Comparison of ENCODE assay signal across 8 cellular contexts in the genomic region with DNA sequence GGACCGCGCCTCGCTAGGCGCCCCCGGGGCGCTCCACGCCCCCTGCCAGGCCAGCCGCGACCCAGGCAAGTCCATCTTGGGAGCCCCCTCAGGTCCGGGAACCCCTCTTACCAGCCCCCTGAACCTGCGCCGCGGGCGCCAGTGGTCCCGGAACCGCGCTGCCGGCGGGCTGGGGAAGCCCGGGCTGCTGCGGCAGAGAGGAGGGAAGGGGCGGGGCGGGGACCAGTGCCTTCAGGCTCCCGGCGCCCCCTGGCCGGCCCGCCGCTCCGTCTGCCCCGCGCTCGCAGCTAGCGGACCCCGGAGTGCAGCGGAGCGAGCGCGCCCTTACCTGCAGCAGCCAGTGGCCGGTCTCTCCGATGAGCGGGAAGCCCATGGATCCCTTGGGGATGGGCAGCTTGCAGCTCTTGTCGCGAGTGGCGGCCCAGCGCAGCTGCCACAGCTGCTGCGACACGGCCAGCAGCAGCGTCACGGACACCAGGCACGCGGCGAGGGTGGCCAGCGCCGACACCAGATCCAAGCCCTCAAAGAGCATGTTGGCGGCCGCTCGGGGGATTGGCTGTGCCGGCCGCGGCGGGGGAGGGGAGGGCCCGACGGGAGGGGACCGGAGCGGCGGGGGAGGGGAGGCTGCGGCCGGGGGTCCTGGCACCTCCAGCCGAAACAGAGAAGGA. TPM values are rescaled to one million over a fixed set of nuclear protein-coding genes. Genes with fewer than 3 reads are reported as not detected.
DNase-seq lines count a peak whose midpoint lies in the region; ATAC-seq and TF ChIP-seq lines count a peak whose summit lies in the region.

A gene with protein sequence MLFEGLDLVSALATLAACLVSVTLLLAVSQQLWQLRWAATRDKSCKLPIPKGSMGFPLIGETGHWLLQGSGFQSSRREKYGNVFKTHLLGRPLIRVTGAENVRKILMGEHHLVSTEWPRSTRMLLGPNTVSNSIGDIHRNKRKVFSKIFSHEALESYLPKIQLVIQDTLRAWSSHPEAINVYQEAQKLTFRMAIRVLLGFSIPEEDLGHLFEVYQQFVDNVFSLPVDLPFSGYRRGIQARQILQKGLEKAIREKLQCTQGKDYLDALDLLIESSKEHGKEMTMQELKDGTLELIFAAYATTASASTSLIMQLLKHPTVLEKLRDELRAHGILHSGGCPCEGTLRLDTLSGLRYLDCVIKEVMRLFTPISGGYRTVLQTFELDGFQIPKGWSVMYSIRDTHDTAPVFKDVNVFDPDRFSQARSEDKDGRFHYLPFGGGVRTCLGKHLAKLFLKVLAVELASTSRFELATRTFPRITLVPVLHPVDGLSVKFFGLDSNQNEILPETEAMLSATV (minus strand): TSS at position 560 of the 668 bp plus-strand sequence. CDS start 28 bp downstream, at position 532.

- H3K4me3 ChIP-seq in KMS-11 (IDR thresholded peaks at IDR 0.05; ENCODE audit: insufficient read depth, low read depth, low read length) (no peak within 1 kb of the TSS), cardiac fibroblast (replicated peaks in 1 of 2; ENCODE audit: low read depth in 2 of 2, low read length in 2 of 2) (peak within 1 kb of the TSS; percentile 54 to 55), lower leg skin (ENCODE audit: low read depth, poor library complexity, severe bottlenecking) (peak within 1 kb of the TSS; percentile 26), thoracic aorta (peak within 1 kb of the TSS; percentile 83)

- H3K4me2 ChIP-seq in KMS-11, result peak within 1 kb of the TSS; percentile 96

- H3K9me3 ChIP-seq in thoracic aorta, result no peaks in the 10 kb centered on the region

- peak within 1 kb of the TSS; percentile 76; the same call in 1 of the 2 replicates for H2AFZ ChIP-seq in KMS-11 (ENCODE audit: low read depth)

- H3K27me3 ChIP-seq in KMS-11 (ENCODE audit: insufficient read depth, low read depth) (peaks cover 49% of the 10 kb centered on the region), thoracic aorta (replicated peaks; ENCODE audit: insufficient read depth) (no peaks in the 10 kb centered on the region)

- no peaks in the 10 kb centered on the region for H3K36me3 ChIP-seq in KMS-11 (ENCODE audit: insufficient read depth)
- H3K36me3 ChIP-seq in thoracic aorta, result no peaks in the 10 kb centered on the region

- H3K27ac ChIP-seq in KMS-11 (no peak within 1 kb of the TSS), thoracic aorta (no peak within 1 kb of the TSS)

- intact Hi-C loops in lower leg skin (cut with DNase I; ENCODE audit: low total_unique reads), result no loop called here

- H3K4me1 ChIP-seq in KMS-11 (ENCODE audit: low read depth, poor library complexity, severe bottlenecking), result peaks cover 21% of the 10 kb centered on the region
- peaks cover 35 to 58% of the 10 kb centered on the region in 2 donors for H3K4me1 ChIP-seq in thoracic aorta (ENCODE audit: control insufficient read depth in 1 of 2, low read depth in 2 of 2)

- DNase-seq in Ammon's horn (ENCODE audit: low spot score), result peak; percentile 42
- DNase-seq in cardiac fibroblast (ENCODE audit: low read depth in 2 of 2), result no peak
- peak in 1 of 2 donors; percentile 89 for DNase-seq in lower leg skin (ENCODE audit: low spot score in 2 of 2)
- DNase-seq in thoracic aorta (ENCODE audit: low spot score), result no peak
- DNase-seq in effector CD4-positive, alpha-beta T cell, result no peak

- H3K9ac ChIP-seq in KMS-11, result no peak within 1 kb of the TSS

- TF ChIP-seq POLR2A in lower leg skin (IDR thresholded peaks at IDR 0.05), result no peak

- ATAC-seq in thoracic aorta (ENCODE audit: insufficient number of reproducible peaks, low FRiP score, low read depth) (no peak), HG03457 (IDR thresholded peaks at IDR 0.05; ENCODE audit: unreplicated experiment) (no peak), HG02973 (IDR thresholded peaks at IDR 0.05; ENCODE audit: unreplicated experiment) (no peak)

- no peaks in the 10 kb centered on the region for H4K20me1 ChIP-seq in KMS-11 (ENCODE audit: insufficient read depth)

- no peaks in the 10 kb centered on the region for H3K79me2 ChIP-seq in KMS-11 (ENCODE audit: insufficient read depth, low read depth)

- no peak for TF ChIP-seq CTCF in KMS-11 (conservative IDR thresholded peaks at IDR 0.05; ENCODE audit: low read depth, low read length)
- no peak for TF ChIP-seq CTCF in cardiac fibroblast (IDR thresholded peaks at IDR 0.05; ENCODE audit: low read depth, low read length)
- no peak for TF ChIP-seq CTCF in lower leg skin (IDR thresholded peaks at IDR 0.05)
- TF ChIP-seq CTCF in thoracic aorta (IDR thresholded peaks at IDR 0.05), result no peak

- WGBS in lower leg skin, 2 donors, result 2% methylated on average over 25 to 61 of the region's 69 CpGs

RNA-seq across cellular contexts. Expression of the gene that starts here (rescaled TPM):
- total RNA-seq in lower leg skin (10 to 100 TPM; 51.6 to 93.0 (median 73.6) TPM), thoracic aorta (10 to 100 TPM in 1 of 2 donors, 1 to 10 TPM in 1; 6.0 to 20.8 TPM)
